Comparison of ENCODE assay signal across 19 cellular contexts in genomic region chr14:36981832-36982528, GRCh38.
DNase-seq lines count a peak whose midpoint lies in the region; ATAC-seq and TF ChIP-seq lines count a peak whose summit lies in the region.
"Had no signal": no experiment of that assay in that cellular context is flagged by ENCODE, and none has a peak within 500 bp of the region (broad histone marks: within the 10 kb centered on the region; RNA-seq: fewer than 3 reads in every experiment).

No MANE protein-coding gene starts in this region.

- H3K27ac Mint-ChIP-seq in activated T-helper 17 cell treated with anti-CD3 and anti-CD28 coated beads, Interleukin-2, amount 50 U/mL, for 72 hours = no peak overlapping the region
- H3K27ac Mint-ChIP-seq: activated CD4-positive, alpha-beta T cell treated with anti-CD3 and anti-CD28 coated beads, Interleukin-2, amount 10 ng/mL, durations not matched to agents 24 days and 14 days had no signal

- H3K27me3 ChIP-seq in left lung (no peaks in the 10 kb centered on the region), psoas muscle (ENCODE audit: insufficient read depth in 3 of 3, low read length in 2 of 3) (no peaks in the 10 kb centered on the region)
- H3K27me3 ChIP-seq: BE2C, gastrocnemius medialis had no signal

- H3K9me3 ChIP-seq in left lung (peaks cover 0 to 6% of the 10 kb centered on the region in 2 donors), psoas muscle (no peaks in the 10 kb centered on the region)
- H3K9me3 ChIP-seq: BE2C, gastrocnemius medialis had no signal

- no peak overlapping the region for H3K4me3 ChIP-seq in AG09309 (ENCODE audit: control insufficient read depth, low read depth, low read length)
- H3K4me3 ChIP-seq in left lung = no peak overlapping the region
- no peak overlapping the region for H3K4me3 ChIP-seq in psoas muscle
- H3K4me3 ChIP-seq: gastrocnemius medialis, GM12878 had no signal

- H3K4me1 Mint-ChIP-seq in activated T-helper 17 cell treated with anti-CD3 and anti-CD28 coated beads, Interleukin-2, amount 50 U/mL, for 72 hours = no peaks in the 10 kb centered on the region
- H3K4me1 Mint-ChIP-seq: activated CD4-positive, alpha-beta T cell treated with anti-CD3 and anti-CD28 coated beads, Interleukin-2, amount 10 ng/mL, durations not matched to agents 24 days and 14 days had no signal

- no peak overlapping the region for H3K4me3 Mint-ChIP-seq in activated T-helper 17 cell treated with anti-CD3 and anti-CD28 coated beads, Interleukin-2, amount 50 U/mL, for 72 hours
- H3K4me3 Mint-ChIP-seq: activated CD4-positive, alpha-beta T cell treated with anti-CD3 and anti-CD28 coated beads, Interleukin-2, amount 10 ng/mL, durations not matched to agents 24 days and 14 days had no signal

- H3K4me1 ChIP-seq in left lung = no peaks in the 10 kb centered on the region
- H3K4me1 ChIP-seq in psoas muscle = no peaks in the 10 kb centered on the region
- H3K4me1 ChIP-seq: BE2C, gastrocnemius medialis, parathyroid adenoma had no signal

- H3K9me3 Mint-ChIP-seq in activated T-helper 17 cell treated with anti-CD3 and anti-CD28 coated beads, Interleukin-2, amount 50 U/mL, for 72 hours = no peaks in the 10 kb centered on the region

- H3K27me3 Mint-ChIP-seq in activated T-helper 17 cell treated with anti-CD3 and anti-CD28 coated beads, Interleukin-2, amount 50 U/mL, for 72 hours = no peaks in the 10 kb centered on the region
- H3K27me3 Mint-ChIP-seq: activated CD4-positive, alpha-beta T cell treated with anti-CD3 and anti-CD28 coated beads, Interleukin-2, amount 10 ng/mL, durations not matched to agents 24 days and 14 days had no signal

- H3K27ac ChIP-seq in left lung = peak overlapping the region in 1 of 2 donors; percentile 4
- H3K27ac ChIP-seq in psoas muscle = no peak overlapping the region
- H3K27ac ChIP-seq: gastrocnemius medialis, parathyroid adenoma had no signal

- peak; percentile 77 for ATAC-seq in left lung
- no peak for ATAC-seq in activated T-helper 17 cell treated with anti-CD3 and anti-CD28 coated beads, Interleukin-2, amount 50 U/mL, for 72 hours (replicated peaks)
- no peak for ATAC-seq in psoas muscle
- ATAC-seq: gastrocnemius medialis, GM12878 had no signal

- intact Hi-C loops in left lung (cut with DNase I) = no loop called here
- intact Hi-C loops in psoas muscle (cut with DNase I) = no loop called here

- no peak for TF ChIP-seq CTCF in AG09309 (IDR thresholded peaks at IDR 0.05; ENCODE audit: control insufficient read depth, insufficient read depth, low read depth, low read length, missing control alignments)
- no peak for TF ChIP-seq CTCF in left lung (IDR thresholded peaks at IDR 0.05)
- no peak for TF ChIP-seq CTCF in psoas muscle (IDR thresholded peaks at IDR 0.05)

- 86 to 88% (median 87%) methylated on average over 3 of the region's 3 CpGs for WGBS in psoas muscle, 3 donors

- no peaks in the 10 kb centered on the region for H3K36me3 ChIP-seq in left lung
- no peaks in the 10 kb centered on the region for H3K36me3 ChIP-seq in psoas muscle (ENCODE audit: insufficient read depth in 1 of 2, low read depth in 1 of 2)
- H3K36me3 ChIP-seq: BE2C, gastrocnemius medialis had no signal

- DNase-seq in AG09309 (ENCODE audit: low read depth) (peak; percentile 17), LoVo (ENCODE audit: low spot score) (peak; percentile 15), dermis blood vessel endothelial cell (peak; percentile 18), left lung (no peak), NCI-H82 (lab: John Stamatoyannopoulos, UW) (no peak), NCI-H69 (lab: John Stamatoyannopoulos, UW) (no peak), psoas muscle (no peak)
- DNase-seq: activated CD4-positive, alpha-beta T cell treated with anti-CD3 and anti-CD28 coated beads, Interleukin-2, amount 10 ng/mL, durations not matched to agents 24 days and 14 days; activated T-cell treated with anti-CD3 and anti-CD28 coated beads, Interleukin-2, amount 50 U/mL, for 48 hours; BE2C; cortex of kidney; DMS79 treated with DMSO at 0.1 percent for 48 hours; gastrocnemius medialis; midbrain; NCI-H2081; SHP77 had no signal

- H3K36me3 Mint-ChIP-seq in activated T-helper 17 cell treated with anti-CD3 and anti-CD28 coated beads, Interleukin-2, amount 50 U/mL, for 72 hours (ENCODE audit: low read depth) = no peaks in the 10 kb centered on the region

Comparison
In these comparisons a context has a peak if more than half of its experiments do, and no peak if none do; other contexts are left out.
1. DNase-seq: peak in AG09309 (single experiment), LoVo (single experiment) and dermis blood vessel endothelial cell (single experiment); none in left lung (0 of 2), NCI-H82 (single experiment), NCI-H69 (single experiment) and psoas muscle (0 of 2).